Comparison of ENCODE assay signal across 39 cellular contexts in the genomic region with DNA sequence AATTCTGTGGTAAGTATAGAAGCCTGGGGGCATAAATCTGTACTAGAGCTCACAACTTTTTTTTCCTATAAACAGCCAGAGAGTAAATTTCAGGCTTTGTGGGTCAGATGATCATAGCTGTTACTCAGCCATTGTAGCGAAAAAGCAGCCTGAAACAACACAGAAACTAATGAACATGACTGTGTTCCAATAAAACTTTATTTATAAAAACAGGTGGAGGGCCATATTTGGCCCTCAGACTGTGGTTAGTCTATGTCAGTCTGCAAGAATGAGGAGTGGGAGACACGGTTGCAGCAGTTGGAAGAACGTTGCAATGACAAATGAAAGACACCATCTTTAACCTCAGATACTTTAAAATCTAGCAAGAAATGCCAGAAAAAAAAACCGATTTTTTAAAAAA.
"Had no signal": no experiment of that assay in that cellular context is flagged by ENCODE, and none has a peak within 500 bp of the region (broad histone marks: within the 10 kb centered on the region; RNA-seq: fewer than 3 reads in every experiment).

No MANE protein-coding gene starts in this region.

- H3K27me3 Mint-ChIP-seq: activated naive CD8-positive, alpha-beta T cell; activated naive CD8-positive, alpha-beta T cell treated with anti-CD3 and anti-CD28 coated beads, Interleukin-2, amount 50 U/mL, for 24 hours; activated T-cell treated with anti-CD3 and anti-CD28 coated beads, Interleukin-2, amount 50 U/mL, for 24 hours; activated T-helper 17 cell treated with anti-CD3 and anti-CD28 coated beads, Interleukin-2, amount 50 U/mL, for 72 hours; central memory CD8-positive, alpha-beta T cell had no signal

- H3K4me1 ChIP-seq: adrenal gland, ascending aorta, body of pancreas, breast epithelium had no signal

- ATAC-seq: activated naive CD4-positive, alpha-beta T cell treated with anti-CD3 and anti-CD28 coated beads, Interleukin-2, amount 50 U/mL, for 72 hours; activated naive CD8-positive, alpha-beta T cell treated with anti-CD3 and anti-CD28 coated beads, Interleukin-2, amount 50 U/mL, for 24 hours; activated T-cell treated with anti-CD3 and anti-CD28 coated beads, Interleukin-2, amount 50 U/mL, for 4 hours; activated T-cell treated with anti-CD3 and anti-CD28 coated beads, Interleukin-2, amount 50 U/mL, for 72 hours; activated T-helper 17 cell treated with anti-CD3 and anti-CD28 coated beads, Interleukin-2, amount 50 U/mL, for 72 hours; body of pancreas had no signal

- FAIRE-seq: astrocyte, bronchial epithelial cell had no signal

- H3K4me1 Mint-ChIP-seq: activated T-helper 17 cell treated with anti-CD3 and anti-CD28 coated beads, Interleukin-2, amount 50 U/mL, for 72 hours had no signal

- DNase-seq: activated effector memory CD4-positive, alpha-beta T cell treated with anti-CD3 and anti-CD28 coated beads, Interleukin-2, amount 50 U/mL, for 16 hours; activated effector memory CD4-positive, alpha-beta T cell treated with Interleukin-2 at 50 U/mL for 16 hours; activated gamma-delta T cell; activated gamma-delta T cell treated with Interleukin-2 at 50 U/mL for 16 hours; activated naive CD4-positive, alpha-beta T cell; activated naive CD4-positive, alpha-beta T cell treated with anti-CD3 and anti-CD28 coated beads for 36 hours; activated naive CD4-positive, alpha-beta T cell treated with anti-CD3 and anti-CD28 coated beads, Interleukin-2, amount 10 ng/mL, durations not matched to agents 7 days and 5 days; activated naive CD4-positive, alpha-beta T cell treated with anti-CD3 and anti-CD28 coated beads, Interleukin-2, amount 50 U/mL, for 16 hours; activated naive CD4-positive, alpha-beta T cell treated with Interleukin-2 at 50 U/mL for 16 hours; activated naive CD8-positive, alpha-beta T cell treated with anti-CD3 and anti-CD28 coated beads for 36 hours; activated naive CD8-positive, alpha-beta T cell treated with anti-CD3 and anti-CD28 coated beads, Interleukin-2, amount 10 ng/mL, durations not matched to agents 7 days and 5 days; activated naive CD8-positive, alpha-beta T cell treated with anti-CD3 and anti-CD28 coated beads, Interleukin-2, amount 50 U/mL, for 24 hours; activated T-cell treated with anti-CD3 and anti-CD28 coated beads, Interleukin-2, amount 50 U/mL, for 24 hours; activated T-cell treated with anti-CD3 and anti-CD28 coated beads, Interleukin-2, amount 50 U/mL, for 4 hours; activated T-cell treated with anti-CD3 and anti-CD28 coated beads, Interleukin-2, amount 50 U/mL, for 48 hours; activated T-cell treated with anti-CD3 and anti-CD28 coated beads, Interleukin-2, amount 50 U/mL, for 72 hours; adrenal gland; amniotic stem cell; amygdala; anterior cingulate cortex; aorta; body of pancreas; brain microvascular endothelial cell; caudate nucleus; central memory CD4-positive, alpha-beta T cell; cerebellar nuclear complex had no signal

- H3K36me3 ChIP-seq: adrenal gland, ascending aorta, brain microvascular endothelial cell, breast epithelium, cardiac muscle cell had no signal

- H3K9me3 ChIP-seq: adrenal gland, ascending aorta, breast epithelium had no signal

- H3K4me3 Mint-ChIP-seq: activated naive CD4-positive, alpha-beta T cell treated with anti-CD3 and anti-CD28 coated beads for 36 hours; activated naive CD4-positive, alpha-beta T cell treated with anti-CD3 and anti-CD28 coated beads, Interleukin-2, amount 10 ng/mL, durations not matched to agents 7 days and 5 days; activated naive CD4-positive, alpha-beta T cell treated with anti-CD3 and anti-CD28 coated beads, Interleukin-2, amount 50 U/mL, for 24 hours; activated naive CD8-positive, alpha-beta T cell; activated naive CD8-positive, alpha-beta T cell treated with anti-CD3 and anti-CD28 coated beads for 36 hours; activated naive CD8-positive, alpha-beta T cell treated with anti-CD3 and anti-CD28 coated beads, Interleukin-2, amount 10 ng/mL, durations not matched to agents 7 days and 5 days; activated naive CD8-positive, alpha-beta T cell treated with anti-CD3 and anti-CD28 coated beads, Interleukin-2, amount 50 U/mL, for 24 hours; activated T-cell treated with anti-CD3 and anti-CD28 coated beads, Interleukin-2, amount 50 U/mL, for 24 hours; activated T-cell treated with anti-CD3 and anti-CD28 coated beads, Interleukin-2, amount 50 U/mL, for 4 hours; activated T-cell treated with anti-CD3 and anti-CD28 coated beads, Interleukin-2, amount 50 U/mL, for 72 hours; activated T-helper 1 cell treated with anti-CD3 and anti-CD28 coated beads, Interleukin-12 subunit alpha, Interleukin-12 subunit beta, Interleukin-2, Interleukin-4 antibody, amounts not matched to agents 30 ng/mL and 10 ng/mL and 1 ng/mL, durations not matched to agents 14 hours and 24 hours and 36 hours; activated T-helper 17 cell treated with anti-CD3 and anti-CD28 coated beads, Interleukin-2, amount 50 U/mL, for 72 hours; brain; central memory CD8-positive, alpha-beta T cell had no signal

- H3K27me3 ChIP-seq: adrenal gland, ascending aorta, body of pancreas, brain microvascular endothelial cell, breast epithelium, cardiac muscle cell had no signal

- H3K36me3 Mint-ChIP-seq: activated naive CD4-positive, alpha-beta T cell treated with anti-CD3 and anti-CD28 coated beads, Interleukin-2, amount 10 ng/mL, durations not matched to agents 7 days and 5 days; activated naive CD4-positive, alpha-beta T cell treated with anti-CD3 and anti-CD28 coated beads, Interleukin-2, amount 50 U/mL, for 24 hours; activated naive CD4-positive, alpha-beta T cell treated with anti-CD3 and anti-CD28 coated beads, Interleukin-2, amount 50 U/mL, for 72 hours; activated naive CD8-positive, alpha-beta T cell; activated naive CD8-positive, alpha-beta T cell treated with anti-CD3 and anti-CD28 coated beads for 36 hours; brain had no signal

- H3K4me3 ChIP-seq: adrenal gland, ascending aorta, body of pancreas, breast epithelium, cardiac muscle cell had no signal

- H3K27ac Mint-ChIP-seq: activated naive CD4-positive, alpha-beta T cell treated with anti-CD3 and anti-CD28 coated beads for 36 hours; activated naive CD4-positive, alpha-beta T cell treated with anti-CD3 and anti-CD28 coated beads, Interleukin-2, amount 10 ng/mL, durations not matched to agents 7 days and 5 days; activated naive CD4-positive, alpha-beta T cell treated with anti-CD3 and anti-CD28 coated beads, Interleukin-2, amount 50 U/mL, for 24 hours; activated naive CD4-positive, alpha-beta T cell treated with anti-CD3 and anti-CD28 coated beads, Interleukin-2, amount 50 U/mL, for 72 hours; activated naive CD8-positive, alpha-beta T cell; activated naive CD8-positive, alpha-beta T cell treated with anti-CD3 and anti-CD28 coated beads for 36 hours; activated naive CD8-positive, alpha-beta T cell treated with anti-CD3 and anti-CD28 coated beads, Interleukin-2, amount 10 ng/mL, durations not matched to agents 7 days and 5 days; activated naive CD8-positive, alpha-beta T cell treated with anti-CD3 and anti-CD28 coated beads, Interleukin-2, amount 50 U/mL, for 24 hours; activated T-cell treated with anti-CD3 and anti-CD28 coated beads, Interleukin-2, amount 50 U/mL, for 24 hours; activated T-cell treated with anti-CD3 and anti-CD28 coated beads, Interleukin-2, amount 50 U/mL, for 72 hours; activated T-helper 1 cell treated with anti-CD3 and anti-CD28 coated beads, Interleukin-12 subunit alpha, Interleukin-12 subunit beta, Interleukin-2, Interleukin-4 antibody, amounts not matched to agents 30 ng/mL and 10 ng/mL and 1 ng/mL, durations not matched to agents 14 hours and 24 hours and 36 hours; activated T-helper 17 cell treated with anti-CD3 and anti-CD28 coated beads, Interleukin-2, amount 50 U/mL, for 72 hours; activated T-helper 2 cell treated with anti-CD3 and anti-CD28 coated beads, Interferon-gamma antibody, Interleukin-2, Interleukin-4, amounts not matched to agents 10 μg/mL and 5 μg/mL and 100 μg/mL, durations not matched to agents 14 hours and 24 hours and 36 hours; brain had no signal

- H3K9me3 Mint-ChIP-seq: activated naive CD4-positive, alpha-beta T cell treated with anti-CD3 and anti-CD28 coated beads for 36 hours; activated naive CD4-positive, alpha-beta T cell treated with anti-CD3 and anti-CD28 coated beads, Interleukin-2, amount 10 ng/mL, durations not matched to agents 7 days and 5 days; activated naive CD4-positive, alpha-beta T cell treated with anti-CD3 and anti-CD28 coated beads, Interleukin-2, amount 50 U/mL, for 24 hours; activated naive CD4-positive, alpha-beta T cell treated with anti-CD3 and anti-CD28 coated beads, Interleukin-2, amount 50 U/mL, for 72 hours; activated naive CD8-positive, alpha-beta T cell treated with anti-CD3 and anti-CD28 coated beads, Interleukin-2, amount 50 U/mL, for 24 hours; activated T-cell treated with anti-CD3 and anti-CD28 coated beads, Interleukin-2, amount 50 U/mL, for 24 hours; activated T-cell treated with anti-CD3 and anti-CD28 coated beads, Interleukin-2, amount 50 U/mL, for 4 hours; activated T-cell treated with anti-CD3 and anti-CD28 coated beads, Interleukin-2, amount 50 U/mL, for 72 hours; activated T-helper 17 cell treated with anti-CD3 and anti-CD28 coated beads, Interleukin-2, amount 50 U/mL, for 72 hours; activated T-helper 2 cell treated with anti-CD3 and anti-CD28 coated beads, Interferon-gamma antibody, Interleukin-2, Interleukin-4, amounts not matched to agents 10 μg/mL and 5 μg/mL and 100 μg/mL, durations not matched to agents 14 hours and 24 hours and 36 hours; central memory CD8-positive, alpha-beta T cell had no signal

- H3K27ac ChIP-seq: adrenal gland, ascending aorta, body of pancreas, brain microvascular endothelial cell, breast epithelium, cardiac muscle cell had no signal
